Comparison of ENCODE assay signal across 8 cellular contexts in genomic region chr1:54275349-54275748, GRCh38.
DNase-seq lines count a peak whose midpoint lies in the region; ATAC-seq and TF ChIP-seq lines count a peak whose summit lies in the region.

No MANE protein-coding gene starts in this region.

- peak; percentile 51 for TF ChIP-seq CTCF in VCaP (conservative IDR thresholded peaks at IDR 0.05)
- TF ChIP-seq CTCF in GM10266 (IDR thresholded peaks at IDR 0.05; ENCODE audit: control insufficient read depth, insufficient read depth, low read depth, missing control alignments), result no peak

- H3K27ac ChIP-seq in VCaP, result peak overlapping the region; percentile 91

- DNase-seq in Ammon's horn (ENCODE audit: low spot score) (peak; percentile 68), fibroblast of the conjunctiva (ENCODE audit: low read depth) (peak; percentile 33), nucleus accumbens (lab: John Stamatoyannopoulos, UW) (peak in 29 of 56 donors; percentile 4 to 54 (median 24)), NCI-H526 (lab: John Stamatoyannopoulos, UW) (no peak), NOMO-1 treated with DMSO at 0.1 percent for 48 hours (lab: John Stamatoyannopoulos, UW; ENCODE audit: unreplicated experiment) (no peak), GM10266 (ENCODE audit: extremely low spot score) (no peak)

- no peak for ATAC-seq in HG02759 (IDR thresholded peaks at IDR 0.05; ENCODE audit: unreplicated experiment)

Comparison
In these comparisons a context has a peak if more than half of its experiments do, and no peak if none do; other contexts are left out.
1. DNase-seq: peak in Ammon's horn (single experiment), fibroblast of the conjunctiva (single experiment) and nucleus accumbens (29 of 56); none in NCI-H526 (0 of 2), NOMO-1 treated with DMSO at 0.1 percent for 48 hours (single experiment) and GM10266 (single experiment).